In genomic region chr17:78697846-78698343, GRCh38 we compare ENCODE assay signal across 1 cellular context.
TF ChIP-seq lines count a peak whose summit lies in the region.

No MANE protein-coding gene starts in this region.

TF ChIP-seq in H1, 55 proteins besides CTCF, POLR2A, EP300 and RAD21 (continued from another document):
- TF ChIP-seq RFX5 (IDR thresholded peaks at IDR 0.05; ENCODE audit: borderline replicate concordance, low read depth, low read length), result no peak
- no peak for TF ChIP-seq ATF2 (IDR thresholded peaks at IDR 0.05; ENCODE audit: low read length)
- TF ChIP-seq SP2 (IDR thresholded peaks at IDR 0.05; ENCODE audit: low read length), result no peak
- TF ChIP-seq JUND (IDR thresholded peaks at IDR 0.05; ENCODE audit: low read length), result no peak
- TF ChIP-seq NANOG (IDR thresholded peaks at IDR 0.05; ENCODE audit: insufficient read depth, low read depth, low read length, poor library complexity, severe bottlenecking), result no peak
- TF ChIP-seq BCL11A (IDR thresholded peaks at IDR 0.05; ENCODE audit: low read depth in 2 of 2, low read length in 2 of 2), result no peak
- TF ChIP-seq CHD1 (IDR thresholded peaks at IDR 0.05; ENCODE audit: low read depth, low read length), result no peak
- no peak for TF ChIP-seq RXRA (IDR thresholded peaks at IDR 0.05; ENCODE audit: insufficient read depth, low read depth, low read length)
- TF ChIP-seq SIN3A (conservative IDR thresholded peaks at IDR 0.05 in 1 of 2, IDR thresholded peaks at IDR 0.05 in 1 of 2; ENCODE audit: low read depth in 1 of 2, low read length in 2 of 2), result no peak
- no peak for TF ChIP-seq CTBP2 (IDR thresholded peaks at IDR 0.05; ENCODE audit: borderline replicate concordance, insufficient read depth, insufficient read length, low read length)
- no peak for TF ChIP-seq MAFK (IDR thresholded peaks at IDR 0.05; ENCODE audit: low read depth, low read length)
- no peak for TF ChIP-seq HDAC6 (IDR thresholded peaks at IDR 0.05; ENCODE audit: low read depth, low read length)
